16 cellular contexts compared by ENCODE assay signal in genomic region chr15:101248274-101248673, GRCh38. TPM values are rescaled to one million over a fixed set of nuclear protein-coding genes. Genes with fewer than 3 reads are reported as not detected.
DNase-seq lines count a peak whose midpoint lies in the region; ATAC-seq and TF ChIP-seq lines count a peak whose summit lies in the region.
"Had no signal": no experiment of that assay in that cellular context is flagged by ENCODE, and none has a peak within 500 bp of the region (broad histone marks: within the 10 kb centered on the region; RNA-seq: fewer than 3 reads in every experiment).

No MANE protein-coding gene starts in this region.

- peaks cover 81% of the 10 kb centered on the region for H3K4me1 Mint-ChIP-seq in activated CD8-positive, alpha-beta T cell treated with anti-CD3 and anti-CD28 coated beads, Interleukin-2, amount 10 ng/mL, durations not matched to agents 7 days and 5 days (ENCODE audit: low read depth)
- peaks cover 62 to 73% of the 10 kb centered on the region in 2 donors for H3K4me1 Mint-ChIP-seq in natural killer cell treated with Interleukin-12 subunit alpha and Interleukin-12 subunit beta and Interleukin-15 and Interleukin-18, amount 100 ng/mL, for 72 hours (ENCODE audit: low read depth in 2 of 2)

- H4K20me1 ChIP-seq in BLaER1 treated with 17β-estradiol and CSF1 and Interleukin-3, amounts not matched to agents 10 nM and 100 nM = peaks cover 25 to 77% (median 49%) of the 10 kb centered on the region in 11 experiments; a peak in 19 of 22 replicates

- H3K27me3 ChIP-seq in BLaER1 treated with 17β-estradiol and CSF1 and Interleukin-3, amounts not matched to agents 10 nM and 100 nM = no peaks in the 10 kb centered on the region
- H3K27me3 ChIP-seq: pancreas had no signal

- H3K4me2 ChIP-seq in BLaER1 treated with 17β-estradiol and CSF1 and Interleukin-3, amounts not matched to agents 10 nM and 100 nM = peak overlapping the region; percentile 85 to 100 (median 95)

- CTCF ChIA-PET in activated CD8-positive, alpha-beta T cell treated with anti-CD3 and anti-CD28 coated beads, Interleukin-2, amount 10 ng/mL, durations not matched to agents 7 days and 5 days (lab: Charles Lee) = interaction anchor here (1.0 to 10.6 kb wide), 9 partner anchors 7 to 232 kb away, joined by 3 to 123 read pairs (median 4); partner anchors contain the start of gene CHSY1
- CTCF ChIA-PET in HEK293T (lab: Yijun Ruan, JAX) = interaction anchor here (0.6 to 1.5 kb wide), 2 partner anchors 240 to 254 kb away, joined by 3 to 4 read pairs; no protein-coding TSS in a partner anchor

- no peaks in the 10 kb centered on the region for H3K9me3 Mint-ChIP-seq in activated CD8-positive, alpha-beta T cell treated with anti-CD3 and anti-CD28 coated beads, Interleukin-2, amount 10 ng/mL, durations not matched to agents 7 days and 5 days (ENCODE audit: insufficient read depth)
- no peaks in the 10 kb centered on the region for H3K9me3 Mint-ChIP-seq in natural killer cell treated with Interleukin-12 subunit alpha and Interleukin-12 subunit beta and Interleukin-15 and Interleukin-18, amount 100 ng/mL, for 72 hours

- H3K27me3 Mint-ChIP-seq in activated CD8-positive, alpha-beta T cell treated with anti-CD3 and anti-CD28 coated beads, Interleukin-2, amount 10 ng/mL, durations not matched to agents 7 days and 5 days (ENCODE audit: low read depth) = no peaks in the 10 kb centered on the region
- H3K27me3 Mint-ChIP-seq in natural killer cell treated with Interleukin-12 subunit alpha and Interleukin-12 subunit beta and Interleukin-15 and Interleukin-18, amount 100 ng/mL, for 72 hours = no peaks in the 10 kb centered on the region

- POLR2A ChIA-PET in activated CD8-positive, alpha-beta T cell treated with anti-CD3 and anti-CD28 coated beads, Interleukin-2, amount 10 ng/mL, durations not matched to agents 7 days and 5 days (lab: Charles Lee) = no interaction called here
- POLR2A ChIA-PET in HEK293T (lab: Yijun Ruan, JAX) = interaction anchor here (1.6 kb wide), 1 partner anchor 26 kb away, joined by 4 read pairs; no protein-coding TSS in a partner anchor

- H3K9me3 ChIP-seq in BLaER1 treated with 17β-estradiol and CSF1 and Interleukin-3, amounts not matched to agents 10 nM and 100 nM (replicated peaks in 1 of 11) = no peaks in the 10 kb centered on the region
- H3K9me3 ChIP-seq: pancreas had no signal

- peaks cover 66% of the 10 kb centered on the region for H3K36me3 Mint-ChIP-seq in activated CD8-positive, alpha-beta T cell treated with anti-CD3 and anti-CD28 coated beads, Interleukin-2, amount 10 ng/mL, durations not matched to agents 7 days and 5 days (ENCODE audit: low read depth)
- peaks cover 10% of the 10 kb centered on the region for H3K36me3 Mint-ChIP-seq in natural killer cell treated with Interleukin-12 subunit alpha and Interleukin-12 subunit beta and Interleukin-15 and Interleukin-18, amount 100 ng/mL, for 72 hours

- peak overlapping the region in 8 of 11 experiments; percentile 9 to 57 (median 24); a peak in 9 of 22 replicates for H3K9ac ChIP-seq in BLaER1 treated with 17β-estradiol and CSF1 and Interleukin-3, amounts not matched to agents 10 nM and 100 nM

- no peak for ATAC-seq in activated CD8-positive, alpha-beta T cell treated with anti-CD3 and anti-CD28 coated beads, Interleukin-2, amount 10 ng/mL, durations not matched to agents 7 days and 5 days
- ATAC-seq in natural killer cell treated with Interleukin-12 subunit alpha and Interleukin-12 subunit beta and Interleukin-15 and Interleukin-18, amount 100 ng/mL, for 72 hours = no peak
- ATAC-seq in GM21367 (IDR thresholded peaks at IDR 0.05; ENCODE audit: unreplicated experiment) = no peak
- ATAC-seq: pancreas had no signal

- H3K27ac Mint-ChIP-seq in activated CD8-positive, alpha-beta T cell treated with anti-CD3 and anti-CD28 coated beads, Interleukin-2, amount 10 ng/mL, durations not matched to agents 7 days and 5 days = no peak overlapping the region
- peak overlapping the region; percentile 70 to 76 for H3K27ac Mint-ChIP-seq in natural killer cell treated with Interleukin-12 subunit alpha and Interleukin-12 subunit beta and Interleukin-15 and Interleukin-18, amount 100 ng/mL, for 72 hours

- peak; percentile 57 for DNase-seq in ELF-1 (ENCODE audit: low read depth, low spot score)
- DNase-seq in activated CD8-positive, alpha-beta T cell treated with anti-CD3 and anti-CD28 coated beads, Interleukin-2, amount 10 ng/mL, durations not matched to agents 7 days and 5 days = no peak
- no peak for DNase-seq in natural killer cell treated with Interleukin-12 subunit alpha and Interleukin-12 subunit beta and Interleukin-15 and Interleukin-18, amount 100 ng/mL, for 72 hours (ENCODE audit: low spot score)
- DNase-seq in HEK293T (ENCODE audit: extremely low spot score) = no peak
- no peak for DNase-seq in NCI-H345 (lab: John Stamatoyannopoulos, UW)
- DNase-seq in GM19240 (ENCODE audit: insufficient read length, low spot score) = no peak
- DNase-seq: amniotic stem cell; head of caudate nucleus; kidney; midbrain; NCI-H1092; NCI-H2171 treated with DMSO at 0.1 percent for 48 hours; pancreas; stimulated activated CD4-positive, alpha-beta T cell treated with anti-CD3 and anti-CD28 coated beads, Interleukin-12 subunit alpha, Interleukin-12 subunit beta, amount 100 ng/mL, for 4 hours had no signal

- 0 out of 20 replicates have a peak overlapping the region, but pooled peaks of 2 of the 10 experiments have one; percentile 5 for H3K4me3 ChIP-seq in BLaER1 treated with 17β-estradiol and CSF1 and Interleukin-3, amounts not matched to agents 10 nM and 100 nM
- H3K4me3 ChIP-seq: pancreas had no signal

- peaks cover 80 to 83% (median 82%) of the 10 kb centered on the region in 10 experiments for H3K4me1 ChIP-seq in BLaER1 treated with 17β-estradiol and CSF1 and Interleukin-3, amounts not matched to agents 10 nM and 100 nM

- H3K4me3 Mint-ChIP-seq in activated CD8-positive, alpha-beta T cell treated with anti-CD3 and anti-CD28 coated beads, Interleukin-2, amount 10 ng/mL, durations not matched to agents 7 days and 5 days = peak overlapping the region; percentile 47
- H3K4me3 Mint-ChIP-seq in natural killer cell treated with Interleukin-12 subunit alpha and Interleukin-12 subunit beta and Interleukin-15 and Interleukin-18, amount 100 ng/mL, for 72 hours = peak overlapping the region; percentile 97

- peak overlapping the region in 7 of 11 experiments; percentile 1 to 97 (median 94); a peak in 10 of 22 replicates for H3K27ac ChIP-seq in BLaER1 treated with 17β-estradiol and CSF1 and Interleukin-3, amounts not matched to agents 10 nM and 100 nM
- H3K27ac ChIP-seq: pancreas had no signal

- peaks cover 0 to 47% (median 13%) of the 10 kb centered on the region in 11 experiments; a peak in 11 of 22 replicates for H3K36me3 ChIP-seq in BLaER1 treated with 17β-estradiol and CSF1 and Interleukin-3, amounts not matched to agents 10 nM and 100 nM
- H3K36me3 ChIP-seq: pancreas had no signal

TF ChIP-seq in HEK293T, 16 proteins besides CTCF, POLR2A, EP300 and RAD21:
- TF ChIP-seq FOXA1 (IDR thresholded peaks at IDR 0.05) = no peak
TF ChIP-seq in HEK293T: peak in this region for 0.

RNA-seq across cellular contexts. Expression of gene CHSY1, which starts 3.6 kb away (rescaled TPM):
- 10 to 100 TPM; 44.6 to 46.4 TPM for total RNA-seq in activated CD8-positive, alpha-beta T cell treated with anti-CD3 and anti-CD28 coated beads, Interleukin-2, amount 10 ng/mL, durations not matched to agents 7 days and 5 days
- total RNA-seq in natural killer cell treated with Interleukin-12 subunit alpha and Interleukin-12 subunit beta and Interleukin-15 and Interleukin-18, amount 100 ng/mL, for 72 hours = 10 to 100 TPM; 91.2 to 93.3 TPM

RNA-seq across cellular contexts. Expression of gene SELENOS, which starts 29.0 kb away (rescaled TPM):
- total RNA-seq in activated CD8-positive, alpha-beta T cell treated with anti-CD3 and anti-CD28 coated beads, Interleukin-2, amount 10 ng/mL, durations not matched to agents 7 days and 5 days = 10 to 100 TPM; 29.8 to 32.2 TPM
- total RNA-seq in natural killer cell treated with Interleukin-12 subunit alpha and Interleukin-12 subunit beta and Interleukin-15 and Interleukin-18, amount 100 ng/mL, for 72 hours = 100 to 1,000 TPM in 1 of 2 donors, 10 to 100 TPM in 1; 68.3 to 113 TPM

RNA-seq across cellular contexts. Expression of gene SNRPA1, which starts 46.8 kb away (rescaled TPM):
- 100 to 1,000 TPM; 138 to 144 TPM for total RNA-seq in activated CD8-positive, alpha-beta T cell treated with anti-CD3 and anti-CD28 coated beads, Interleukin-2, amount 10 ng/mL, durations not matched to agents 7 days and 5 days
- total RNA-seq in natural killer cell treated with Interleukin-12 subunit alpha and Interleukin-12 subunit beta and Interleukin-15 and Interleukin-18, amount 100 ng/mL, for 72 hours = 100 to 1,000 TPM; 114 to 161 TPM
